ENCODE assay signal across 8 cellular contexts in the genomic region with DNA sequence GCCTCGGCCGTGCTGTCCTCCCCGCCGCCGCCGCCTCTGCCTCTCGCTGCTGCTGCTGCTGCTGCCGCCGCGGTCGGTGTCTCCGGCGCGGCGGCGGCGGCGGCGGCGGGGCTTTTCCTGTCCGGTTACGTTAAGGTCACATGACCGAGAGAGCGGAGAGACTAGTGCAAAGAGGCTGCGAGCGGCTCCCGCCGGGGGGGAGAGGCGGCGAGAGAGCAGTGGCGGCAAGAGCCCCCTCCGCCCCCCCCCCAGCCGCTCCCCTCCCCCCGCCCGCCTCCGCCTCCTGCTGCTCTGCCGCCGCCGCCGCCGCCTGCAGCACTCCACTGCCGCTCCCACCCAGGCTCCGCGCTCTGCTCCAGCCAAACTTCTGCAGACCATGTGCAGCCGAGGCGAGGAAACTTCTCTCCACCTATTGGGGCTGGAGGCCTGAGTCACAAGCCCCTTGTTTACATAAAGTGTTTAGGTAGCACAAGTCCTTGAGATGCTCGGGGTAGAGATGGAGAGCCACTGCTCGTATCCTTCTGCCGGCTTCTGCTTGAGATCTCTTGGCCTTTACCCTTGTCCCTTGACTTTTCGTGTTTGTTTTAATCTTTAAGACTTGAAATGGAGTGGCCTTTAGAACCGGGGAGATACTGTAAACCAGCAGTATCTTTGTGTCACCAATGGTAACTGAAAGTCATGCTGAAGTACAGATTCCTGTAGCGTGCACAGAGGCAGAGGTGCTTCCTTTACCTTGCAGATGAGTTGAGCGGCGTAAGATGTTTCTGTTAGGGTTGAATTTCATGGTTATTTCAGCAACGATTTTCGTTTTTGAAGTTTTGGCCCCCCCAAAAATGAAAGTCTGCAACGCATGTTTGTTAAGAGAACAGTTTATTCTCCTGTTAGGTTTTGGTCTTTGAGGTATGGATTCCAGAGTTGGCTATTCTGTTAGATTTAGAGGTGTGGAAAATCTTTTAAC. TPM values are rescaled to one million over a fixed set of nuclear protein-coding genes. Genes with fewer than 3 reads are reported as not detected.
A peak's percentile ranks its signal among the peaks of the same experiment; 100 is the strongest.
DNase-seq lines count a peak whose midpoint lies in the region; ATAC-seq lines count a peak whose summit lies in the region.

A gene with protein sequence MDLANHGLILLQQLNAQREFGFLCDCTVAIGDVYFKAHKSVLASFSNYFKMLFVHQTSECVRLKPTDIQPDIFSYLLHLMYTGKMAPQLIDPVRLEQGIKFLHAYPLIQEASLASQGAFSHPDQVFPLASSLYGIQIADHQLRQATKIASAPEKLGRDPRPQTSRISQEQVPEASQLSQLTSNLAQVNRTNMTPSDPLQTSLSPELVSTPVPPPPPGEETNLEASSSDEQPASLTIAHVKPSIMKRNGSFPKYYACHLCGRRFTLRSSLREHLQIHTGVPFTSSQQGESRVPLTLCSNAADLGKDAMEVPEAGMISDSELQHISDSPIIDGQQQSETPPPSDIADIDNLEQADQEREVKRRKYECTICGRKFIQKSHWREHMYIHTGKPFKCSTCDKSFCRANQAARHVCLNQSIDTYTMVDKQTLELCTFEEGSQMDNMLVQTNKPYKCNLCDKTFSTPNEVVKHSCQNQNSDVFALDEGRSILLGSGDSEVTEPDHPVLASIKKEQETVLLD (minus strand): TSS at position 89 of the 958 bp plus-strand sequence. CDS start 17,922 bp downstream, outside the sequence.

- peak within 1 kb of the TSS; percentile 100 for H3K27ac ChIP-seq in mesendoderm (ENCODE audit: low read depth, low read length)

- no peaks in the 10 kb centered on the region for H3K27me3 ChIP-seq in endocrine pancreas (ENCODE audit: control insufficient read depth, insufficient read depth, low read length)
- no peaks in the 10 kb centered on the region for H3K27me3 ChIP-seq in mesendoderm (ENCODE audit: insufficient read depth, low read length, poor library complexity)

- H2BK5ac ChIP-seq in mesendoderm (ENCODE audit: low read length): peak within 1 kb of the TSS; percentile 84

- H3K23ac ChIP-seq in mesendoderm (ENCODE audit: low read length): peak within 1 kb of the TSS; percentile 96

- H3K36me3 ChIP-seq in endocrine pancreas (ENCODE audit: control insufficient read depth, insufficient read depth, low read length): no peaks in the 10 kb centered on the region
- no peaks in the 10 kb centered on the region for H3K36me3 ChIP-seq in mesendoderm (ENCODE audit: control insufficient read depth, insufficient read depth, low read length)

- H3K4me2 ChIP-seq in mesendoderm (ENCODE audit: low read length): peak within 1 kb of the TSS; percentile 70

- peak within 1 kb of the TSS; percentile 75 for H3K4me3 ChIP-seq in endocrine pancreas (ENCODE audit: control insufficient read depth, insufficient read depth, low read length)
- H3K4me3 ChIP-seq in mesendoderm (ENCODE audit: low read length): peak within 1 kb of the TSS; percentile 86

- no CpG with 5 or more reads among the region's 57 CpGs for WGBS in mesendoderm (ENCODE audit: extremely low coverage, insufficient coverage, low lambda C conversion rate)

- peaks cover 3% of the 10 kb centered on the region for H3K79me1 ChIP-seq in mesendoderm (ENCODE audit: low read length)

- no peak within 1 kb of the TSS for H2BK15ac ChIP-seq in mesendoderm (replicated peaks; ENCODE audit: low read depth)

- DNase-seq in SIG-M5 treated with dmso at 0.1 percent for 504 hours (lab: John Stamatoyannopoulos, UW; ENCODE audit: unreplicated experiment) (peak; percentile 64), SIG-M5 (lab: John Stamatoyannopoulos, UW) (no peak), NOMO-1 (lab: John Stamatoyannopoulos, UW; ENCODE audit: unreplicated experiment in 2 of 2) (peak; percentile 31 to 60), mesendoderm (peak; percentile 95)
- peak; percentile 26 to 47 (median 39) for DNase-seq in activated CD8-positive, alpha-beta memory T cell treated with anti-CD3 and anti-CD28 coated beads for 48 hours (ENCODE audit: low read depth in 2 of 3, low spot score in 2 of 3)
- peak; percentile 47 for DNase-seq in stimulated activated CD8-positive, alpha-beta memory T cell treated with anti-CD3 and anti-CD28 coated beads, Interleukin-12 subunit alpha, Interleukin-12 subunit beta, amount 100 ng/mL, for 24 hours (ENCODE audit: extremely low read depth)

- peak; percentile 12 for ATAC-seq in HG03280 (IDR thresholded peaks at IDR 0.05; ENCODE audit: unreplicated experiment)

- H3K79me2 ChIP-seq in mesendoderm (ENCODE audit: control insufficient read depth, insufficient read depth, low read length): peaks cover 62% of the 10 kb centered on the region

- H3K4ac ChIP-seq in mesendoderm (ENCODE audit: low read depth, low read length): peak within 1 kb of the TSS; percentile 99

- peak within 1 kb of the TSS; percentile 100 for H3K18ac ChIP-seq in mesendoderm (ENCODE audit: low read length)

- H4K5ac ChIP-seq in mesendoderm (ENCODE audit: low read length): no peak within 1 kb of the TSS

- peak within 1 kb of the TSS; percentile 97 for H3K56ac ChIP-seq in mesendoderm (ENCODE audit: low read length)

- H4K8ac ChIP-seq in mesendoderm (ENCODE audit: low read depth, low read length): peak within 1 kb of the TSS; percentile 98

- H3K9me3 ChIP-seq in endocrine pancreas (ENCODE audit: control insufficient read depth, low read length): no peaks in the 10 kb centered on the region

- peak within 1 kb of the TSS; percentile 100 for H2BK120ac ChIP-seq in mesendoderm (ENCODE audit: low read depth, low read length)

- H3K9ac ChIP-seq in endocrine pancreas (ENCODE audit: control insufficient read depth, insufficient read depth, low read length) (peak within 1 kb of the TSS; percentile 69), mesendoderm (ENCODE audit: low read length) (peak within 1 kb of the TSS; percentile 96)

- no peak within 1 kb of the TSS for H2AK5ac ChIP-seq in mesendoderm (ENCODE audit: low read length)

- H3K4me1 ChIP-seq in endocrine pancreas (ENCODE audit: control insufficient read depth, insufficient read depth, low read length) (peaks cover 27% of the 10 kb centered on the region), mesendoderm (ENCODE audit: control insufficient read depth, low read depth, low read length) (peaks cover 2% of the 10 kb centered on the region)

RNA-seq across cellular contexts. Expression of the gene that starts here (rescaled TPM):
- 31.9 TPM for polyA plus RNA-seq in mesendoderm (2013, experiment 1 of 2)
- 32.4 TPM for polyA plus RNA-seq in mesendoderm (2013, experiment 2 of 2)
